ENCODE assay signal across 1 cellular context in genomic region chr1:19654386-19654785, GRCh38.
TF ChIP-seq lines count a peak whose summit lies in the region.

No MANE protein-coding gene starts in this region.

TF ChIP-seq in H1, 55 proteins besides CTCF, POLR2A, EP300 and RAD21 (continued from another document):
- TF ChIP-seq, protein P1, sequence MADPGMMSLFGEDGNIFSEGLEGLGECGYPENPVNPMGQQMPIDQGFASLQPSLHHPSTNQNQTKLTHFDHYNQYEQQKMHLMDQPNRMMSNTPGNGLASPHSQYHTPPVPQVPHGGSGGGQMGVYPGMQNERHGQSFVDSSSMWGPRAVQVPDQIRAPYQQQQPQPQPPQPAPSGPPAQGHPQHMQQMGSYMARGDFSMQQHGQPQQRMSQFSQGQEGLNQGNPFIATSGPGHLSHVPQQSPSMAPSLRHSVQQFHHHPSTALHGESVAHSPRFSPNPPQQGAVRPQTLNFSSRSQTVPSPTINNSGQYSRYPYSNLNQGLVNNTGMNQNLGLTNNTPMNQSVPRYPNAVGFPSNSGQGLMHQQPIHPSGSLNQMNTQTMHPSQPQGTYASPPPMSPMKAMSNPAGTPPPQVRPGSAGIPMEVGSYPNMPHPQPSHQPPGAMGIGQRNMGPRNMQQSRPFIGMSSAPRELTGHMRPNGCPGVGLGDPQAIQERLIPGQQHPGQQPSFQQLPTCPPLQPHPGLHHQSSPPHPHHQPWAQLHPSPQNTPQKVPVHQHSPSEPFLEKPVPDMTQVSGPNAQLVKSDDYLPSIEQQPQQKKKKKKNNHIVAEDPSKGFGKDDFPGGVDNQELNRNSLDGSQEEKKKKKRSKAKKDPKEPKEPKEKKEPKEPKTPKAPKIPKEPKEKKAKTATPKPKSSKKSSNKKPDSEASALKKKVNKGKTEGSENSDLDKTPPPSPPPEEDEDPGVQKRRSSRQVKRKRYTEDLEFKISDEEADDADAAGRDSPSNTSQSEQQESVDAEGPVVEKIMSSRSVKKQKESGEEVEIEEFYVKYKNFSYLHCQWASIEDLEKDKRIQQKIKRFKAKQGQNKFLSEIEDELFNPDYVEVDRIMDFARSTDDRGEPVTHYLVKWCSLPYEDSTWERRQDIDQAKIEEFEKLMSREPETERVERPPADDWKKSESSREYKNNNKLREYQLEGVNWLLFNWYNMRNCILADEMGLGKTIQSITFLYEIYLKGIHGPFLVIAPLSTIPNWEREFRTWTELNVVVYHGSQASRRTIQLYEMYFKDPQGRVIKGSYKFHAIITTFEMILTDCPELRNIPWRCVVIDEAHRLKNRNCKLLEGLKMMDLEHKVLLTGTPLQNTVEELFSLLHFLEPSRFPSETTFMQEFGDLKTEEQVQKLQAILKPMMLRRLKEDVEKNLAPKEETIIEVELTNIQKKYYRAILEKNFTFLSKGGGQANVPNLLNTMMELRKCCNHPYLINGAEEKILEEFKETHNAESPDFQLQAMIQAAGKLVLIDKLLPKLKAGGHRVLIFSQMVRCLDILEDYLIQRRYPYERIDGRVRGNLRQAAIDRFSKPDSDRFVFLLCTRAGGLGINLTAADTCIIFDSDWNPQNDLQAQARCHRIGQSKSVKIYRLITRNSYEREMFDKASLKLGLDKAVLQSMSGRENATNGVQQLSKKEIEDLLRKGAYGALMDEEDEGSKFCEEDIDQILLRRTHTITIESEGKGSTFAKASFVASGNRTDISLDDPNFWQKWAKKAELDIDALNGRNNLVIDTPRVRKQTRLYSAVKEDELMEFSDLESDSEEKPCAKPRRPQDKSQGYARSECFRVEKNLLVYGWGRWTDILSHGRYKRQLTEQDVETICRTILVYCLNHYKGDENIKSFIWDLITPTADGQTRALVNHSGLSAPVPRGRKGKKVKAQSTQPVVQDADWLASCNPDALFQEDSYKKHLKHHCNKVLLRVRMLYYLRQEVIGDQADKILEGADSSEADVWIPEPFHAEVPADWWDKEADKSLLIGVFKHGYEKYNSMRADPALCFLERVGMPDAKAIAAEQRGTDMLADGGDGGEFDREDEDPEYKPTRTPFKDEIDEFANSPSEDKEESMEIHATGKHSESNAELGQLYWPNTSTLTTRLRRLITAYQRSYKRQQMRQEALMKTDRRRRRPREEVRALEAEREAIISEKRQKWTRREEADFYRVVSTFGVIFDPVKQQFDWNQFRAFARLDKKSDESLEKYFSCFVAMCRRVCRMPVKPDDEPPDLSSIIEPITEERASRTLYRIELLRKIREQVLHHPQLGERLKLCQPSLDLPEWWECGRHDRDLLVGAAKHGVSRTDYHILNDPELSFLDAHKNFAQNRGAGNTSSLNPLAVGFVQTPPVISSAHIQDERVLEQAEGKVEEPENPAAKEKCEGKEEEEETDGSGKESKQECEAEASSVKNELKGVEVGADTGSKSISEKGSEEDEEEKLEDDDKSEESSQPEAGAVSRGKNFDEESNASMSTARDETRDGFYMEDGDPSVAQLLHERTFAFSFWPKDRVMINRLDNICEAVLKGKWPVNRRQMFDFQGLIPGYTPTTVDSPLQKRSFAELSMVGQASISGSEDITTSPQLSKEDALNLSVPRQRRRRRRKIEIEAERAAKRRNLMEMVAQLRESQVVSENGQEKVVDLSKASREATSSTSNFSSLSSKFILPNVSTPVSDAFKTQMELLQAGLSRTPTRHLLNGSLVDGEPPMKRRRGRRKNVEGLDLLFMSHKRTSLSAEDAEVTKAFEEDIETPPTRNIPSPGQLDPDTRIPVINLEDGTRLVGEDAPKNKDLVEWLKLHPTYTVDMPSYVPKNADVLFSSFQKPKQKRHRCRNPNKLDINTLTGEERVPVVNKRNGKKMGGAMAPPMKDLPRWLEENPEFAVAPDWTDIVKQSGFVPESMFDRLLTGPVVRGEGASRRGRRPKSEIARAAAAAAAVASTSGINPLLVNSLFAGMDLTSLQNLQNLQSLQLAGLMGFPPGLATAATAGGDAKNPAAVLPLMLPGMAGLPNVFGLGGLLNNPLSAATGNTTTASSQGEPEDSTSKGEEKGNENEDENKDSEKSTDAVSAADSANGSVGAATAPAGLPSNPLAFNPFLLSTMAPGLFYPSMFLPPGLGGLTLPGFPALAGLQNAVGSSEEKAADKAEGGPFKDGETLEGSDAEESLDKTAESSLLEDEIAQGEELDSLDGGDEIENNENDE (IDR thresholded peaks at IDR 0.05; ENCODE audit: insufficient replicate concordance, low read length): no peak
- no peak for TF ChIP-seq GABPA (IDR thresholded peaks at IDR 0.05; ENCODE audit: borderline replicate concordance, insufficient read depth, low read length)
